Comparison of ENCODE assay signal across 8 cellular contexts in genomic region chr17:64778367-64779290, GRCh38.
DNase-seq lines count a peak whose midpoint lies in the region; ATAC-seq and TF ChIP-seq lines count a peak whose summit lies in the region.

No MANE protein-coding gene starts in this region.

- H3K27ac Mint-ChIP-seq in activated CD4-positive, alpha-beta T cell treated with anti-CD3 and anti-CD28 coated beads, Interleukin-2, amount 10 ng/mL, durations not matched to agents 24 days and 14 days, result no peak overlapping the region
- H3K27ac Mint-ChIP-seq in activated CD8-positive, alpha-beta T cell treated with anti-CD3 and anti-CD28 coated beads, Interleukin-2, amount 10 ng/mL, durations not matched to agents 7 days and 5 days, result no peak overlapping the region

- peaks cover 2% of the 10 kb centered on the region for H3K27me3 Mint-ChIP-seq in activated CD4-positive, alpha-beta T cell treated with anti-CD3 and anti-CD28 coated beads, Interleukin-2, amount 10 ng/mL, durations not matched to agents 24 days and 14 days
- no peaks in the 10 kb centered on the region for H3K27me3 Mint-ChIP-seq in activated CD8-positive, alpha-beta T cell treated with anti-CD3 and anti-CD28 coated beads, Interleukin-2, amount 10 ng/mL, durations not matched to agents 7 days and 5 days (ENCODE audit: low read depth)

- intact Hi-C loops in activated CD4-positive, alpha-beta T cell treated with anti-CD3 and anti-CD28 coated beads, Interleukin-2, amount 10 ng/mL, durations not matched to agents 24 days and 14 days (cut with micrococcal nuclease), result no loop called here
- intact Hi-C loops in left ventricle myocardium superior (cut with micrococcal nuclease) (no loop called here), sigmoid colon (cut with DNase I) (loop anchor here (5.0 kb wide), 1 partner anchor 184 kb away; no protein-coding TSS in a partner anchor)

- TF ChIP-seq POLR2A in sigmoid colon (IDR thresholded peaks at IDR 0.05), result no peak

- no peaks in the 10 kb centered on the region for H3K9me3 Mint-ChIP-seq in activated CD4-positive, alpha-beta T cell treated with anti-CD3 and anti-CD28 coated beads, Interleukin-2, amount 10 ng/mL, durations not matched to agents 24 days and 14 days
- no peaks in the 10 kb centered on the region for H3K9me3 Mint-ChIP-seq in activated CD8-positive, alpha-beta T cell treated with anti-CD3 and anti-CD28 coated beads, Interleukin-2, amount 10 ng/mL, durations not matched to agents 7 days and 5 days (ENCODE audit: insufficient read depth)

- peaks cover 43 to 60% (median 52%) of the 10 kb centered on the region in 3 donors for H3K27me3 ChIP-seq in sigmoid colon

- WGBS in sigmoid colon, 2 donors, result 4 to 22% methylated on average over 104 of the region's 104 CpGs

- H3K27ac ChIP-seq in sigmoid colon, result peak overlapping the region in 1 of 4 donors; percentile 37

- ATAC-seq in activated CD8-positive, alpha-beta T cell treated with anti-CD3 and anti-CD28 coated beads, Interleukin-2, amount 10 ng/mL, durations not matched to agents 7 days and 5 days, result no peak
- peak; percentile 1 for ATAC-seq in left ventricle myocardium superior

- POLR2A ChIA-PET in activated CD8-positive, alpha-beta T cell treated with anti-CD3 and anti-CD28 coated beads, Interleukin-2, amount 10 ng/mL, durations not matched to agents 7 days and 5 days (lab: Charles Lee), result no interaction called here

- no peak for TF ChIP-seq CTCF in sigmoid colon (IDR thresholded peaks at IDR 0.05)

- CTCF ChIA-PET in activated CD8-positive, alpha-beta T cell treated with anti-CD3 and anti-CD28 coated beads, Interleukin-2, amount 10 ng/mL, durations not matched to agents 7 days and 5 days (lab: Charles Lee), result interaction anchor here (1.3 to 1.9 kb wide), 3 partner anchors 16 to 183 kb away, joined by 3 to 6 read pairs (median 5); no protein-coding TSS in a partner anchor

- TF ChIP-seq EP300 in sigmoid colon (IDR thresholded peaks at IDR 0.05), result no peak

- no peaks in the 10 kb centered on the region for H3K9me3 ChIP-seq in sigmoid colon

- peaks cover 3% of the 10 kb centered on the region for H3K36me3 Mint-ChIP-seq in activated CD4-positive, alpha-beta T cell treated with anti-CD3 and anti-CD28 coated beads, Interleukin-2, amount 10 ng/mL, durations not matched to agents 24 days and 14 days (ENCODE audit: low read depth)
- H3K36me3 Mint-ChIP-seq in activated CD8-positive, alpha-beta T cell treated with anti-CD3 and anti-CD28 coated beads, Interleukin-2, amount 10 ng/mL, durations not matched to agents 7 days and 5 days (ENCODE audit: low read depth), result peaks cover 13% of the 10 kb centered on the region

- H3K36me3 ChIP-seq in sigmoid colon, result peaks cover 0 to 9% (median 1%) of the 10 kb centered on the region in 4 donors

- peak overlapping the region; percentile 35 for H3K4me3 Mint-ChIP-seq in activated CD4-positive, alpha-beta T cell treated with anti-CD3 and anti-CD28 coated beads, Interleukin-2, amount 10 ng/mL, durations not matched to agents 24 days and 14 days
- peak overlapping the region; percentile 3 for H3K4me3 Mint-ChIP-seq in activated CD8-positive, alpha-beta T cell treated with anti-CD3 and anti-CD28 coated beads, Interleukin-2, amount 10 ng/mL, durations not matched to agents 7 days and 5 days

- peaks cover 30% of the 10 kb centered on the region for H3K4me1 Mint-ChIP-seq in activated CD4-positive, alpha-beta T cell treated with anti-CD3 and anti-CD28 coated beads, Interleukin-2, amount 10 ng/mL, durations not matched to agents 24 days and 14 days
- H3K4me1 Mint-ChIP-seq in activated CD8-positive, alpha-beta T cell treated with anti-CD3 and anti-CD28 coated beads, Interleukin-2, amount 10 ng/mL, durations not matched to agents 7 days and 5 days (ENCODE audit: low read depth), result peaks cover 48% of the 10 kb centered on the region

- H3K4me3 ChIP-seq in sigmoid colon, result peak overlapping the region in 3 of 4 donors; percentile 4 to 39 (median 37)

- peaks cover 0 to 62% (median 59%) of the 10 kb centered on the region in 4 donors for H3K4me1 ChIP-seq in sigmoid colon

- peak; percentile 70 for DNase-seq in activated CD4-positive, alpha-beta T cell treated with anti-CD3 and anti-CD28 coated beads, Interleukin-2, amount 10 ng/mL, durations not matched to agents 24 days and 14 days
- DNase-seq in activated CD4-positive, alpha-beta T cell treated with anti-CD3 and anti-CD28 coated beads, Interleukin-2, amount 50 U/mL, for 1 hour, result no peak
- DNase-seq in activated CD8-positive, alpha-beta T cell treated with anti-CD3 and anti-CD28 coated beads, Interleukin-2, amount 10 ng/mL, durations not matched to agents 7 days and 5 days, result peak; percentile 34
- peak; percentile 59 for DNase-seq in left ventricle myocardium superior
- peak; percentile 67 for DNase-seq in sigmoid colon
- no peak for DNase-seq in T-helper 9 cell
- DNase-seq in pons (ENCODE audit: low spot score), result no peak
- DNase-seq in DMS114 treated with DMSO at 0.1 percent for 48 hours (lab: John Stamatoyannopoulos, UW; ENCODE audit: unreplicated experiment), result no peak

Comparison
In these comparisons a context has a peak if more than half of its experiments do, and no peak if none do; other contexts are left out.
1. DNase-seq: peak in activated CD4-positive, alpha-beta T cell treated with anti-CD3 and anti-CD28 coated beads, Interleukin-2, amount 10 ng/mL, durations not matched to agents 24 days and 14 days (single experiment), activated CD8-positive, alpha-beta T cell treated with anti-CD3 and anti-CD28 coated beads, Interleukin-2, amount 10 ng/mL, durations not matched to agents 7 days and 5 days (single experiment), left ventricle myocardium superior (single experiment) and sigmoid colon (single experiment); none in activated CD4-positive, alpha-beta T cell treated with anti-CD3 and anti-CD28 coated beads, Interleukin-2, amount 50 U/mL, for 1 hour (single experiment), T-helper 9 cell (single experiment), pons (single experiment) and DMS114 treated with DMSO at 0.1 percent for 48 hours (single experiment).